Comparison of ENCODE assay signal across 19 cellular contexts in the genomic region with DNA sequence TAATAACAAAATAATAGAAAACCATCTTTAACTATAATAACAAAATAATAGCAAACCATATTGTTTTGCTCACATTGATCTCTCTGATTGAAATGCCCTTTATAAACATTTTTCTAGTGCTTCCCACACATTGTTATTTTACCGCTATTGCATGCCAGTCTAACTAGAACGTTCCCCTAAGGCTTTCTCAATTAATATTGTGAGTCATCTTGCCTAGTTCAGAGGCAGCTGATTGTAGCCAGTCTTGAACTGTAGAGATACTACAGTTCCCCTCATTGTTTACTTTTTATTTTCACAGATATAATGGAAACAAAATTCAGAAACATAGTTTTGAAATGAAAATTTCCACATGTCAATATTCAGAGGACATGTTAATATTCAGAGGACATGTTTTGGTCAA.
A peak's percentile ranks its signal among the peaks of the same experiment; 100 is the strongest.
DNase-seq lines count a peak whose midpoint lies in the region; ATAC-seq, FAIRE-seq and TF ChIP-seq lines count a peak whose summit lies in the region.
"Had no signal": no experiment of that assay in that cellular context is flagged by ENCODE, and none has a peak within 500 bp of the region (broad histone marks: within the 10 kb centered on the region; RNA-seq: fewer than 3 reads in every experiment).

No MANE protein-coding gene starts in this region.

- H3K27me3 ChIP-seq in bronchial epithelial cell (ENCODE audit: control insufficient read depth, insufficient read depth, low read length) (no peaks in the 10 kb centered on the region), mesenchymal stem cell (ENCODE audit: control insufficient read depth in 1 of 2, insufficient read depth in 1 of 2, low read length in 2 of 2) (no peaks in the 10 kb centered on the region)
- H3K27me3 ChIP-seq: BLaER1, gastroesophageal sphincter had no signal

- H2AFZ ChIP-seq in mesenchymal stem cell (ENCODE audit: low read depth, low read length), result no peak overlapping the region

- no peak overlapping the region for H2BK15ac ChIP-seq in mesenchymal stem cell (ENCODE audit: low read depth, poor library complexity, severe bottlenecking)

- no peak overlapping the region for H2BK120ac ChIP-seq in mesenchymal stem cell (ENCODE audit: low read depth, low read length)

- no peak overlapping the region for H2BK12ac ChIP-seq in mesenchymal stem cell (ENCODE audit: low read length in 2 of 2)

- H4K91ac ChIP-seq in mesenchymal stem cell (ENCODE audit: low read length), result no peak overlapping the region

- TF ChIP-seq CTCF in AG09309 (IDR thresholded peaks at IDR 0.05; ENCODE audit: control insufficient read depth, insufficient read depth, low read depth, low read length, missing control alignments), result no peak
- no peak for TF ChIP-seq CTCF in bronchial epithelial cell (IDR thresholded peaks at IDR 0.05; ENCODE audit: insufficient read depth, low read length, severe bottlenecking)

- H3K9me3 Mint-ChIP-seq in effector memory CD8-positive, alpha-beta T cell, result peaks cover 7 to 9% of the 10 kb centered on the region in 2 donors
- H3K9me3 Mint-ChIP-seq: activated CD4-positive, alpha-beta T cell treated with anti-CD3 and anti-CD28 coated beads, Interleukin-2, amount 10 ng/mL, durations not matched to agents 24 days and 14 days; activated T-cell treated with anti-CD3 and anti-CD28 coated beads, Interleukin-2, amount 50 U/mL, for 4 hours; mesothelial cell of epicardium had no signal

- ATAC-seq in HG03457 (IDR thresholded peaks at IDR 0.05; ENCODE audit: unreplicated experiment) (no peak), GM18520 (IDR thresholded peaks at IDR 0.05; ENCODE audit: unreplicated experiment) (no peak)
- no peak for ATAC-seq in effector memory CD8-positive, alpha-beta T cell (replicated peaks)
- ATAC-seq: activated T-cell treated with anti-CD3 and anti-CD28 coated beads, Interleukin-2, amount 50 U/mL, for 4 hours; gastroesophageal sphincter had no signal

- no peaks in the 10 kb centered on the region for H3K27me3 Mint-ChIP-seq in effector memory CD8-positive, alpha-beta T cell
- H3K27me3 Mint-ChIP-seq: activated CD4-positive, alpha-beta T cell treated with anti-CD3 and anti-CD28 coated beads, Interleukin-2, amount 10 ng/mL, durations not matched to agents 24 days and 14 days had no signal

- H3K27ac Mint-ChIP-seq in effector memory CD8-positive, alpha-beta T cell, result no peak overlapping the region
- H3K27ac Mint-ChIP-seq: activated CD4-positive, alpha-beta T cell treated with anti-CD3 and anti-CD28 coated beads, Interleukin-2, amount 10 ng/mL, durations not matched to agents 24 days and 14 days; mesothelial cell of epicardium had no signal

- no peak overlapping the region for H3K23ac ChIP-seq in mesenchymal stem cell (ENCODE audit: low read length in 2 of 2)

- WGBS in mesenchymal stem cell, result 29% methylated on average over 1 of the region's 2 CpGs

- H3K4me3 ChIP-seq in AG09309 (ENCODE audit: control insufficient read depth, low read depth, low read length) (no peak overlapping the region), bronchial epithelial cell (ENCODE audit: low read depth, low read length) (no peak overlapping the region), mesenchymal stem cell (ENCODE audit: insufficient read depth in 1 of 2, low read depth in 1 of 2, low read length in 2 of 2) (no peak overlapping the region)
- H3K4me3 ChIP-seq: BLaER1, gastroesophageal sphincter, HAP-1 had no signal

- no peak overlapping the region for H2AK5ac ChIP-seq in mesenchymal stem cell (ENCODE audit: low read length, severe bottlenecking)

- no peak overlapping the region for H4K8ac ChIP-seq in mesenchymal stem cell (ENCODE audit: low read length)

- H3K4me2 ChIP-seq in mesenchymal stem cell (ENCODE audit: low read length, poor library complexity, severe bottlenecking), result no peak overlapping the region
- H3K4me2 ChIP-seq: BLaER1 had no signal

- no peaks in the 10 kb centered on the region for H3K9me3 ChIP-seq in mesenchymal stem cell (ENCODE audit: control insufficient read depth, low read length)
- H3K9me3 ChIP-seq: BLaER1, gastroesophageal sphincter, HAP-1 had no signal

- H2BK5ac ChIP-seq in mesenchymal stem cell (ENCODE audit: low read depth, low read length, poor library complexity, severe bottlenecking), result no peak overlapping the region

- no peaks in the 10 kb centered on the region for H3K36me3 Mint-ChIP-seq in effector memory CD8-positive, alpha-beta T cell (ENCODE audit: insufficient read depth)
- H3K36me3 Mint-ChIP-seq: mesothelial cell of epicardium had no signal

- no peak for FAIRE-seq in HTR-8/SVneo (lab: Jason Lieb, UNC)
- no peak for FAIRE-seq in bronchial epithelial cell (lab: Jason Lieb, UNC)

- peak; percentile 25 for DNase-seq in AG09309 (ENCODE audit: low read depth)
- peak; percentile 7 for DNase-seq in HTR-8/SVneo (ENCODE audit: insufficient read length, low spot score)
- DNase-seq in bronchial epithelial cell (ENCODE audit: low read depth), result peak; percentile 81
- peak; percentile 73 for DNase-seq in mesenchymal stem cell
- no peak for DNase-seq in effector memory CD8-positive, alpha-beta T cell
- no peak for DNase-seq in epidermal melanocyte (ENCODE audit: insufficient read length, low spot score)
- DNase-seq: activated CD4-positive, alpha-beta T cell treated with anti-CD3 and anti-CD28 coated beads, Interleukin-2, amount 10 ng/mL, durations not matched to agents 24 days and 14 days; activated T-cell treated with anti-CD3 and anti-CD28 coated beads, Interleukin-2, amount 50 U/mL, for 4 hours; cortex of kidney; DMS79; NCI-H187 treated with DMSO at 0.1 percent for 48 hours; NCI-H526 treated with DMSO at 0.1 percent for 48 hours; T1000 had no signal

- H3K18ac ChIP-seq in mesenchymal stem cell (ENCODE audit: low read depth in 1 of 2, low read length in 2 of 2), result no peak overlapping the region

- H3K79me1 ChIP-seq in mesenchymal stem cell (replicated peaks; ENCODE audit: low read length, poor library complexity, severe bottlenecking), result no peaks in the 10 kb centered on the region

- H3K4me1 ChIP-seq in mesenchymal stem cell (ENCODE audit: control insufficient read depth, insufficient read depth, low read depth, low read length), result no peaks in the 10 kb centered on the region
- H3K4me1 ChIP-seq: BLaER1, HAP-1 had no signal

- H3K4me3 Mint-ChIP-seq in effector memory CD8-positive, alpha-beta T cell, result no peak overlapping the region
- H3K4me3 Mint-ChIP-seq: activated CD4-positive, alpha-beta T cell treated with anti-CD3 and anti-CD28 coated beads, Interleukin-2, amount 10 ng/mL, durations not matched to agents 24 days and 14 days; activated T-cell treated with anti-CD3 and anti-CD28 coated beads, Interleukin-2, amount 50 U/mL, for 4 hours; mesothelial cell of epicardium had no signal

- H3K36me3 ChIP-seq in bronchial epithelial cell (ENCODE audit: control insufficient read depth, insufficient read depth, low read length), result no peaks in the 10 kb centered on the region
- H3K36me3 ChIP-seq in mesenchymal stem cell (ENCODE audit: control insufficient read depth in 1 of 2, insufficient read depth in 2 of 2, low read depth in 1 of 2, low read length in 2 of 2), result no peaks in the 10 kb centered on the region
- H3K36me3 ChIP-seq: BLaER1, gastroesophageal sphincter, HAP-1 had no signal

- no peak overlapping the region for H3K14ac ChIP-seq in mesenchymal stem cell (ENCODE audit: low read length in 2 of 2)

- H3K4me1 Mint-ChIP-seq in effector memory CD8-positive, alpha-beta T cell (ENCODE audit: low read depth in 2 of 2), result no peaks in the 10 kb centered on the region
- H3K4me1 Mint-ChIP-seq: activated CD4-positive, alpha-beta T cell treated with anti-CD3 and anti-CD28 coated beads, Interleukin-2, amount 10 ng/mL, durations not matched to agents 24 days and 14 days had no signal

- no peak overlapping the region for H3K27ac ChIP-seq in mesenchymal stem cell (ENCODE audit: low read length, poor library complexity, severe bottlenecking)
- H3K27ac ChIP-seq: BLaER1, gastroesophageal sphincter had no signal

- no peak overlapping the region for H3K4ac ChIP-seq in mesenchymal stem cell (ENCODE audit: low read depth in 1 of 2, low read length in 2 of 2)

- no peak overlapping the region for H3K9ac ChIP-seq in mesenchymal stem cell (ENCODE audit: low read length)
- H3K9ac ChIP-seq: BLaER1 had no signal

Comparison
In these comparisons a context has a peak if more than half of its experiments do, and no peak if none do; other contexts are left out.
1. DNase-seq: peak in AG09309 (single experiment), HTR-8/SVneo (single experiment), bronchial epithelial cell (single experiment) and mesenchymal stem cell (single experiment); none in effector memory CD8-positive, alpha-beta T cell (0 of 3) and epidermal melanocyte (single experiment).